Comparison of ENCODE assay signal across 8 cellular contexts in genomic region chr10:92592761-92593552, GRCh38. TPM values are rescaled to one million over a fixed set of nuclear protein-coding genes. Genes with fewer than 3 reads are reported as not detected.
A peak's percentile ranks its signal among the peaks of the same experiment; 100 is the strongest.
DNase-seq lines count a peak whose midpoint lies in the region; ATAC-seq, FAIRE-seq and TF ChIP-seq lines count a peak whose summit lies in the region.

TSS of gene KIF11 (plus strand) at chr10:92593130. CDS start at chr10:92593376, 246 bp downstream.

- ATAC-seq in HG02840 (IDR thresholded peaks at IDR 0.05; ENCODE audit: low FRiP score, unreplicated experiment) (peak; percentile 78), heart right ventricle (peak; percentile 95 to 97 (median 96)), upper lobe of right lung (peak; percentile 96)

- intact Hi-C loops in adrenal gland (cut with DNase I) = loop anchor here in 1 of 2 donors (10.0 kb wide), 1 partner anchor 252 kb away; the partner anchor contains the start of gene EXOC6
- intact Hi-C loops in heart right ventricle (cut with DNase I) = loop anchor here in 3 of 10 donors (10.0 kb wide), 3 partner anchors 252 to 292 kb away; partner anchors contain the start of gene EXOC6 (in 1 of the 3)
- intact Hi-C loops in posterior cingulate gyrus (cut with DNase I) = loop anchor here (10.0 kb wide), 1 partner anchor 252 kb away; the partner anchor contains the start of gene EXOC6
- intact Hi-C loops in upper lobe of right lung (cut with DNase I) = no loop called here

- TF ChIP-seq CTCF in adrenal gland (IDR thresholded peaks at IDR 0.05) (no peak), heart right ventricle (IDR thresholded peaks at IDR 0.05) (peak in 1 of 9 donors; percentile 9), upper lobe of right lung (IDR thresholded peaks at IDR 0.05) (no peak)

- H3K9me3 ChIP-seq in adrenal gland (replicated peaks in 1 of 3) (no peaks in the 10 kb centered on the region), heart right ventricle (no peaks in the 10 kb centered on the region), upper lobe of right lung (no peaks in the 10 kb centered on the region)

- H3K27ac ChIP-seq in adrenal gland = peak within 1 kb of the TSS; percentile 91 to 97 (median 92)
- H3K27ac ChIP-seq in heart right ventricle = peak within 1 kb of the TSS; percentile 76 to 98 (median 94)
- peak within 1 kb of the TSS; percentile 92 for H3K27ac ChIP-seq in upper lobe of right lung

- H3K36me3 ChIP-seq in adrenal gland (replicated peaks in 1 of 2) (no peaks in the 10 kb centered on the region), heart right ventricle (no peaks in the 10 kb centered on the region), upper lobe of right lung (no peaks in the 10 kb centered on the region)

- H3K4me3 ChIP-seq in adrenal gland (peak within 1 kb of the TSS; percentile 16 to 72 (median 52)), heart right ventricle (peak within 1 kb of the TSS; percentile 54 to 99 (median 71)), upper lobe of right lung (peak within 1 kb of the TSS; percentile 86)

- TF ChIP-seq POLR2A in GM12891 (IDR thresholded peaks at IDR 0.05; ENCODE audit: low read depth, low read length) (peak; percentile 96), adrenal gland (IDR thresholded peaks at IDR 0.05) (peak; percentile 80 to 96)

- peaks cover 0 to 6% of the 10 kb centered on the region in 2 donors for H3K4me1 ChIP-seq in adrenal gland (replicated peaks in 1 of 2)
- H3K4me1 ChIP-seq in heart right ventricle = peaks cover 0 to 49% (median 16%) of the 10 kb centered on the region in 9 donors
- H3K4me1 ChIP-seq in upper lobe of right lung = peaks cover 8% of the 10 kb centered on the region

- WGBS in adrenal gland, 4 donors = 0 to 1% (median 0%) methylated on average over 33 to 58 of the region's 58 CpGs
- WGBS in heart right ventricle, 2 donors = 0% methylated on average over 58 of the region's 58 CpGs

- H3K27me3 ChIP-seq in adrenal gland (no peaks in the 10 kb centered on the region), heart right ventricle (no peaks in the 10 kb centered on the region), upper lobe of right lung (no peaks in the 10 kb centered on the region)

- DNase-seq in GM12891 (ENCODE audit: insufficient read length, low spot score) = peak; percentile 69
- peak; percentile 98 for DNase-seq in NCI-H146 (lab: John Stamatoyannopoulos, UW)
- peak; percentile 87 to 97 (median 92) for DNase-seq in T-helper 1 cell
- peak; percentile 97 to 99 (median 98) for DNase-seq in adrenal gland
- peak; percentile 97 for DNase-seq in heart right ventricle
- DNase-seq in posterior cingulate gyrus = peak; percentile 95 to 100 (median 98)
- DNase-seq in upper lobe of right lung = peak; percentile 99

- peak; percentile 93 for FAIRE-seq in GM12891 (lab: Jason Lieb, UNC)

TF ChIP-seq in GM12891, 5 proteins besides CTCF, POLR2A, EP300 and RAD21:
- peak; percentile 81 for TF ChIP-seq TAF1 (IDR thresholded peaks at IDR 0.05; ENCODE audit: low read depth, low read length)
- no peak for TF ChIP-seq PAX5 (IDR thresholded peaks at IDR 0.05; ENCODE audit: insufficient read depth, low read length, severe bottlenecking)
- no peak for TF ChIP-seq SPI1 (IDR thresholded peaks at IDR 0.05; ENCODE audit: low read depth, low read length)
- TF ChIP-seq POU2F2 (IDR thresholded peaks at IDR 0.05; ENCODE audit: low read depth, low read length) = peak; percentile 0; the same call in 1 of the 2 replicates
- TF ChIP-seq POLR2AphosphoS5 (IDR thresholded peaks at IDR 0.05; ENCODE audit: low read depth, low read length) = peak; percentile 92

RNA-seq across cellular contexts. Expression of gene KIF11, which starts in this region (rescaled TPM):
- polyA plus RNA-seq in GM12891 (2012; ENCODE audit: low read depth, missing spikeins) = 17.3 TPM
- total RNA-seq in adrenal gland (1 to 10 TPM in 6 of 8 donors, under 1 TPM in 2; 0.48 to 3.2 (median 1.4) TPM), heart right ventricle (1 to 10 TPM in 4 of 10 donors, under 1 TPM in 6; 0.30 to 4.4 (median 0.84) TPM), upper lobe of right lung (0.93 TPM)
- polyA plus RNA-seq in adrenal gland (1 to 10 TPM in 1 of 3 donors, under 1 TPM in 2; 0.30 to 2.8 (median 0.64) TPM), heart right ventricle (under 1 TPM; 0.20 to 0.29 TPM)

Comparison
In these comparisons a context has a peak if more than half of its experiments do, and no peak if none do; other contexts are left out.
1. Peak in every context shown above with its lines: DNase-seq, ATAC-seq, H3K4me3 ChIP-seq and H3K27ac ChIP-seq.
2. Peak in DNase-seq, ATAC-seq, H3K4me3 ChIP-seq and H3K27ac ChIP-seq in upper lobe of right lung; RNA of the gene not detected or under 1 TPM.